ENCODE assay signal across 28 cellular contexts in genomic region chr11:43550714-43551113, GRCh38.
"Had no signal": no experiment of that assay in that cellular context is flagged by ENCODE, and none has a peak within 500 bp of the region (broad histone marks: within the 10 kb centered on the region; RNA-seq: fewer than 3 reads in every experiment).

No MANE protein-coding gene starts in this region.

- FAIRE-seq: endometrium, frontal cortex had no signal

- H3K4me1 ChIP-seq: colonic mucosa had no signal

- H3K4me3 Mint-ChIP-seq: activated CD4-positive, alpha-beta memory T cell treated with anti-CD3 and anti-CD28 coated beads for 36 hours; activated CD4-positive, alpha-beta T cell treated with anti-CD3 and anti-CD28 coated beads for 36 hours; activated CD4-positive, alpha-beta T cell treated with anti-CD3 and anti-CD28 coated beads, Interleukin-2, amount 10 ng/mL, durations not matched to agents 24 days and 14 days; activated CD8-positive, alpha-beta memory T cell treated with anti-CD3 and anti-CD28 coated beads, Interleukin-2, amount 10 ng/mL, durations not matched to agents 7 days and 5 days; activated CD8-positive, alpha-beta T cell treated with anti-CD3 and anti-CD28 coated beads, Interleukin-2, amount 10 ng/mL, durations not matched to agents 7 days and 5 days; activated naive CD4-positive, alpha-beta T cell treated with anti-CD3 and anti-CD28 coated beads for 36 hours; activated naive CD4-positive, alpha-beta T cell treated with anti-CD3 and anti-CD28 coated beads, Interleukin-2, amount 50 U/mL, for 24 hours; activated naive CD8-positive, alpha-beta T cell treated with anti-CD3 and anti-CD28 coated beads for 36 hours; activated naive CD8-positive, alpha-beta T cell treated with anti-CD3 and anti-CD28 coated beads, Interleukin-2, amount 50 U/mL, for 24 hours; activated T-helper 1 cell treated with anti-CD3 and anti-CD28 coated beads, Interleukin-12 subunit alpha, Interleukin-12 subunit beta, Interleukin-2, Interleukin-4 antibody, amounts not matched to agents 30 ng/mL and 10 ng/mL and 1 ng/mL, durations not matched to agents 14 hours and 24 hours and 36 hours had no signal

- H3K36me3 Mint-ChIP-seq: activated CD4-positive, alpha-beta memory T cell treated with anti-CD3 and anti-CD28 coated beads for 36 hours; activated CD8-positive, alpha-beta memory T cell treated with anti-CD3 and anti-CD28 coated beads, Interleukin-2, amount 10 ng/mL, durations not matched to agents 7 days and 5 days; activated naive CD4-positive, alpha-beta T cell treated with anti-CD3 and anti-CD28 coated beads, Interleukin-2, amount 50 U/mL, for 24 hours; activated naive CD8-positive, alpha-beta T cell treated with anti-CD3 and anti-CD28 coated beads for 36 hours had no signal

- DNase-seq: activated CD4-positive, alpha-beta memory T cell treated with anti-CD3 and anti-CD28 coated beads for 36 hours; activated CD4-positive, alpha-beta T cell treated with anti-CD3 and anti-CD28 coated beads for 36 hours; activated CD4-positive, alpha-beta T cell treated with anti-CD3 and anti-CD28 coated beads, Interleukin-2, amount 10 ng/mL, durations not matched to agents 24 days and 14 days; activated CD4-positive, CD25-positive, alpha-beta regulatory T cell; activated CD4-positive, CD25-positive, alpha-beta regulatory T cell treated with anti-CD3 and anti-CD28 coated beads, Interleukin-2, amount 50 U/mL, for 72 hours; activated CD8-positive, alpha-beta memory T cell treated with anti-CD3 and anti-CD28 coated beads, Interleukin-2, amount 10 ng/mL, durations not matched to agents 7 days and 5 days; activated CD8-positive, alpha-beta memory T cell treated with anti-CD3 and anti-CD28 coated beads, Interleukin-2, amount 50 U/mL, for 4 hours; activated CD8-positive, alpha-beta T cell treated with anti-CD3 and anti-CD28 coated beads, Interleukin-2, amount 10 ng/mL, durations not matched to agents 7 days and 5 days; activated effector memory CD4-positive, alpha-beta T cell treated with anti-CD3 and anti-CD28 coated beads, Interleukin-2, amount 50 U/mL, for 16 hours; activated naive CD4-positive, alpha-beta T cell treated with anti-CD3 and anti-CD28 coated beads for 36 hours; activated naive CD8-positive, alpha-beta T cell treated with anti-CD3 and anti-CD28 coated beads for 36 hours; activated naive CD8-positive, alpha-beta T cell treated with anti-CD3 and anti-CD28 coated beads, Interleukin-2, amount 50 U/mL, for 24 hours; activated T-cell treated with anti-CD3 and anti-CD28 coated beads, Interleukin-2, amount 50 U/mL, for 1 hour; activated T-cell treated with anti-CD3 and anti-CD28 coated beads, Interleukin-2, amount 50 U/mL, for 48 hours; adrenal gland; aorta; body of pancreas; central memory CD4-positive, alpha-beta T cell; cerebellar nuclear complex; colonic mucosa; effector CD8-positive, alpha-beta T cell; foreskin fibroblast; T-helper 2 cell had no signal

- H3K9me3 Mint-ChIP-seq: activated CD4-positive, alpha-beta memory T cell treated with anti-CD3 and anti-CD28 coated beads for 36 hours; activated CD4-positive, alpha-beta T cell treated with anti-CD3 and anti-CD28 coated beads, Interleukin-2, amount 10 ng/mL, durations not matched to agents 24 days and 14 days; activated naive CD4-positive, alpha-beta T cell treated with anti-CD3 and anti-CD28 coated beads for 36 hours; activated naive CD4-positive, alpha-beta T cell treated with anti-CD3 and anti-CD28 coated beads, Interleukin-2, amount 50 U/mL, for 24 hours; activated naive CD8-positive, alpha-beta T cell treated with anti-CD3 and anti-CD28 coated beads for 36 hours; activated naive CD8-positive, alpha-beta T cell treated with anti-CD3 and anti-CD28 coated beads, Interleukin-2, amount 50 U/mL, for 24 hours; activated T-helper 1 cell treated with anti-CD3 and anti-CD28 coated beads, Interleukin-12 subunit alpha, Interleukin-12 subunit beta, Interleukin-2, Interleukin-4 antibody, amounts not matched to agents 30 ng/mL and 10 ng/mL and 1 ng/mL, durations not matched to agents 14 hours and 24 hours and 36 hours; activated T-helper 2 cell treated with anti-CD3 and anti-CD28 coated beads, Interferon-gamma antibody, Interleukin-2, Interleukin-4, amounts not matched to agents 10 μg/mL and 5 μg/mL and 100 μg/mL, durations not matched to agents 14 hours and 24 hours and 36 hours had no signal

- H3K9me3 ChIP-seq: adrenal gland, body of pancreas, colonic mucosa had no signal

- H3K4me1 Mint-ChIP-seq: activated CD4-positive, alpha-beta T cell treated with anti-CD3 and anti-CD28 coated beads, Interleukin-2, amount 10 ng/mL, durations not matched to agents 24 days and 14 days; activated naive CD4-positive, alpha-beta T cell treated with anti-CD3 and anti-CD28 coated beads, Interleukin-2, amount 50 U/mL, for 24 hours; activated naive CD8-positive, alpha-beta T cell treated with anti-CD3 and anti-CD28 coated beads for 36 hours had no signal

- H3K27ac Mint-ChIP-seq: activated CD4-positive, alpha-beta memory T cell treated with anti-CD3 and anti-CD28 coated beads for 36 hours; activated CD4-positive, alpha-beta T cell treated with anti-CD3 and anti-CD28 coated beads for 36 hours; activated CD4-positive, alpha-beta T cell treated with anti-CD3 and anti-CD28 coated beads, Interleukin-2, amount 10 ng/mL, durations not matched to agents 24 days and 14 days; activated CD8-positive, alpha-beta memory T cell treated with anti-CD3 and anti-CD28 coated beads, Interleukin-2, amount 10 ng/mL, durations not matched to agents 7 days and 5 days; activated CD8-positive, alpha-beta T cell treated with anti-CD3 and anti-CD28 coated beads, Interleukin-2, amount 10 ng/mL, durations not matched to agents 7 days and 5 days; activated naive CD4-positive, alpha-beta T cell treated with anti-CD3 and anti-CD28 coated beads for 36 hours; activated naive CD4-positive, alpha-beta T cell treated with anti-CD3 and anti-CD28 coated beads, Interleukin-2, amount 50 U/mL, for 24 hours; activated naive CD8-positive, alpha-beta T cell treated with anti-CD3 and anti-CD28 coated beads for 36 hours; activated naive CD8-positive, alpha-beta T cell treated with anti-CD3 and anti-CD28 coated beads, Interleukin-2, amount 50 U/mL, for 24 hours; activated T-helper 1 cell treated with anti-CD3 and anti-CD28 coated beads, Interleukin-12 subunit alpha, Interleukin-12 subunit beta, Interleukin-2, Interleukin-4 antibody, amounts not matched to agents 30 ng/mL and 10 ng/mL and 1 ng/mL, durations not matched to agents 14 hours and 24 hours and 36 hours; activated T-helper 2 cell treated with anti-CD3 and anti-CD28 coated beads, Interferon-gamma antibody, Interleukin-2, Interleukin-4, amounts not matched to agents 10 μg/mL and 5 μg/mL and 100 μg/mL, durations not matched to agents 14 hours and 24 hours and 36 hours had no signal

- H3K36me3 ChIP-seq: adrenal gland, colonic mucosa had no signal

- H3K4me3 ChIP-seq: adrenal gland, body of pancreas, colonic mucosa had no signal

- H3K27ac ChIP-seq: adrenal gland, body of pancreas, colonic mucosa had no signal

- H3K27me3 ChIP-seq: adrenal gland, body of pancreas, colonic mucosa had no signal
